9 cellular contexts compared by ENCODE assay signal in the genomic region with DNA sequence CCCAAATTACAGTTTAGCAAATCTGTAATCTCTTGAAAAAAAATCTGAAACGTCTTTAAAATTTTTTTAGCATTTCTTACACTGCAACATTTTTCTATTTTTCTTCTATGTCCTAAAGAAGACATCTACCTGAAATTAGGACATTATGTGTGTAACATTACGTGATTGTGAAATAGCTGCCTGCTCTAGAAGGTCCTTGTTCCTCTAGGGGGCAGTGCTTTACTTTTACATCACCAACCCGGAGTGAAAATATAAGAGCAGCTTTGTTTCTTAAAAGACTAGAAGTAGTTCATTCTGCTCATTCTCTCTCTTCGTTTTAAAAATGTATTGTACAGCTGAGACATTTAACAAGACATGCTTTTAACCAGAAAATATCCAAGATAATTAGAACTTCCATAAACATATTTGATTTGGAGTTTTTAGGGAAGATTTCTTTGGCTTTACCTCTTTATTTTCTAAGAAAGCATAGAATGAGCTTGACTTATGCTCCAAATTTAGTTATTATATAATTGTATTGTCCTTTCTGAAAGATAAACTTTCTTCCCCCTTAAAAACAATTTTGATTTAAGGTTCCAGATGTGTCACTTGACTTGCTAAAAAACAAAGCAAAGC. TPM values are rescaled to one million over a fixed set of nuclear protein-coding genes. Genes with fewer than 3 reads are reported as not detected.
DNase-seq lines count a peak whose midpoint lies in the region; ATAC-seq, FAIRE-seq and TF ChIP-seq lines count a peak whose summit lies in the region.
"Had no signal": no experiment of that assay in that cellular context is flagged by ENCODE, and none has a peak within 500 bp of the region (broad histone marks: within the 10 kb centered on the region; RNA-seq: fewer than 3 reads in every experiment).

No MANE protein-coding gene starts in this region.

- H3K27me3 ChIP-seq in astrocyte (ENCODE audit: insufficient read depth, low read length) (no peaks in the 10 kb centered on the region), right cardiac atrium (ENCODE audit: control insufficient read depth, insufficient read depth) (no peaks in the 10 kb centered on the region)
- H3K27me3 ChIP-seq: BLaER1 treated with 17β-estradiol and CSF1 and Interleukin-3, amounts not matched to agents 10 nM and 100 nM had no signal

- 2% methylated on average over 4 of the region's 4 CpGs for WGBS in right cardiac atrium

- H3K27ac Mint-ChIP-seq in astrocyte (ENCODE audit: unreplicated experiment): no peak overlapping the region

- no peak overlapping the region for H3K4me2 ChIP-seq in astrocyte (ENCODE audit: low read length)

- H3K79me2 ChIP-seq in astrocyte (ENCODE audit: insufficient read depth, low read length): no peaks in the 10 kb centered on the region

- no peaks in the 10 kb centered on the region for H3K36me3 ChIP-seq in astrocyte (ENCODE audit: insufficient read depth, low read length)
- H3K36me3 ChIP-seq: BLaER1 treated with 17β-estradiol and CSF1 and Interleukin-3, amounts not matched to agents 10 nM and 100 nM had no signal

- no peaks in the 10 kb centered on the region for H4K20me1 ChIP-seq in astrocyte (ENCODE audit: insufficient read depth, low read length)
- H4K20me1 ChIP-seq: BLaER1 treated with 17β-estradiol and CSF1 and Interleukin-3, amounts not matched to agents 10 nM and 100 nM had no signal

- FAIRE-seq in astrocyte (lab: Jason Lieb, UNC): peak; percentile 91

- peak; percentile 93 for ATAC-seq in GM21367 (IDR thresholded peaks at IDR 0.05; ENCODE audit: unreplicated experiment)
- peak; percentile 93 for ATAC-seq in HG03565 (IDR thresholded peaks at IDR 0.05; ENCODE audit: unreplicated experiment)
- ATAC-seq in right cardiac atrium: peak; percentile 82 to 88
- peak; percentile 91 for ATAC-seq in sciatic nerve

- H3K36me3 Mint-ChIP-seq in astrocyte (ENCODE audit: low read depth, unreplicated experiment): no peaks in the 10 kb centered on the region

- no peak overlapping the region for H2AFZ ChIP-seq in astrocyte (ENCODE audit: low read depth, low read length)

- H3K9ac ChIP-seq in astrocyte (ENCODE audit: low read length): peak overlapping the region; percentile 22

- no peaks in the 10 kb centered on the region for H3K9me3 ChIP-seq in astrocyte (ENCODE audit: insufficient read depth, low read depth, low read length)
- no peaks in the 10 kb centered on the region for H3K9me3 ChIP-seq in right cardiac atrium (ENCODE audit: control insufficient read depth, low read length)

- no peaks in the 10 kb centered on the region for H3K4me1 Mint-ChIP-seq in astrocyte (ENCODE audit: low read depth, unreplicated experiment)

- no peaks in the 10 kb centered on the region for H3K27me3 Mint-ChIP-seq in astrocyte (ENCODE audit: low read depth, unreplicated experiment)

- H3K4me3 Mint-ChIP-seq in astrocyte (ENCODE audit: unreplicated experiment): no peak overlapping the region

- intact Hi-C loops in right cardiac atrium (cut with DNase I): loop anchor here in 2 of 4 donors (5.0 to 10.0 kb wide), 2 partner anchors 301 to 304 kb away; no protein-coding TSS in a partner anchor
- intact Hi-C loops in sciatic nerve (cut with DNase I): no loop called here

- H3K27ac ChIP-seq in astrocyte (ENCODE audit: low read depth, low read length): no peak overlapping the region
- no peak overlapping the region for H3K27ac ChIP-seq in right cardiac atrium (ENCODE audit: low read length)

- TF ChIP-seq CTCF in astrocyte (IDR thresholded peaks at IDR 0.05; ENCODE audit: insufficient read depth, low read depth, low read length): peak; percentile 92

- peaks cover 9% of the 10 kb centered on the region for H3K9me3 Mint-ChIP-seq in astrocyte (ENCODE audit: unreplicated experiment)

- H3K4me3 ChIP-seq in astrocyte (ENCODE audit: insufficient read depth, low read depth, low read length) (no peak overlapping the region), right cardiac atrium (ENCODE audit: low read length) (no peak overlapping the region)
- H3K4me3 ChIP-seq: BLaER1 treated with 17β-estradiol and CSF1 and Interleukin-3, amounts not matched to agents 10 nM and 100 nM had no signal

- H3K4me1 ChIP-seq in astrocyte (ENCODE audit: insufficient read depth, low read length): no peaks in the 10 kb centered on the region
- H3K4me1 ChIP-seq in right cardiac atrium (ENCODE audit: control insufficient read depth, insufficient read depth, low read length): no peaks in the 10 kb centered on the region

- peak; percentile 24 for DNase-seq in NCI-H2196 (lab: John Stamatoyannopoulos, UW; ENCODE audit: unreplicated experiment)
- DNase-seq in NCI-H2196 treated with DMSO at 0.1 percent for 48 hours (lab: John Stamatoyannopoulos, UW; ENCODE audit: unreplicated experiment): no peak
- DNase-seq in NCI-H69 (lab: John Stamatoyannopoulos, UW): peak; percentile 90
- DNase-seq in astrocyte (ENCODE audit: low read depth): peak; percentile 58
- no peak for DNase-seq in right cardiac atrium
- DNase-seq in sciatic nerve (ENCODE audit: low spot score): no peak

RNA-seq across cellular contexts. Expression of a gene that starts 48.1 kb away (rescaled TPM):
- total RNA-seq in astrocyte: 38.8 and 39.4 TPM in 2 replicates
- 10 to 100 TPM; 21.6 to 24.4 (median 22.7) TPM for total RNA-seq in right cardiac atrium
- 12.9 TPM for polyA plus RNA-seq in right cardiac atrium
- 17.9 TPM for total RNA-seq in sciatic nerve

Comparison
In these comparisons a context has a peak if more than half of its experiments do, and no peak if none do; other contexts are left out.
1. DNase-seq: peak in NCI-H2196 (single experiment), NCI-H69 (single experiment) and astrocyte (single experiment); none in NCI-H2196 treated with DMSO at 0.1 percent for 48 hours (single experiment), right cardiac atrium (0 of 3) and sciatic nerve (single experiment).
2. Peak in every context shown above with its lines, with median percentiles within 50 percentile points of each other: ATAC-seq.